In genomic region chrX:70433848-70434351, GRCh38 we compare ENCODE assay signal across 9 cellular contexts. TPM values are rescaled to one million over a fixed set of nuclear protein-coding genes. Genes with fewer than 3 reads are reported as not detected.
DNase-seq lines count a peak whose midpoint lies in the region; ATAC-seq, FAIRE-seq and TF ChIP-seq lines count a peak whose summit lies in the region.
"Had no signal": no experiment of that assay in that cellular context is flagged by ENCODE, and none has a peak within 500 bp of the region (broad histone marks: within the 10 kb centered on the region; RNA-seq: fewer than 3 reads in every experiment).

No MANE protein-coding gene starts in this region.

- no peaks in the 10 kb centered on the region for H3K9me2 ChIP-seq in Karpas-422 (replicated peaks; ENCODE audit: insufficient read depth, low read length)

- intact Hi-C loops in activated naive CD4-positive, alpha-beta T cell treated with anti-CD3 and anti-CD28 coated beads for 36 hours (cut with micrococcal nuclease): loop anchor here (1.0 to 2.0 kb wide), 5 partner anchors 20 to 401 kb away; partner anchors contain the start of genes IGBP1 and KIF4A
- intact Hi-C loops in Right ventricle myocardium inferior (cut with DNase I) (no loop called here), pancreas (cut with DNase I) (no loop called here)

- 0 to 21% methylated on average over 37 of the region's 37 CpGs for WGBS in pancreas, 2 donors
- 2 to 26% methylated on average over 7 to 22 of the region's 37 CpGs for WGBS in upper lobe of left lung, 2 donors

- DNase-seq in DND-41 (peak; percentile 42), Karpas-422 (peak; percentile 87), SK-MEL-5 (ENCODE audit: low read depth, low spot score) (peak; percentile 53), Right ventricle myocardium inferior (ENCODE audit: missing footprints) (peak; percentile 78), pancreas (peak; percentile 69 to 89 (median 78)), upper lobe of left lung (peak; percentile 72 to 90)
- DNase-seq in activated naive CD4-positive, alpha-beta T cell treated with anti-CD3 and anti-CD28 coated beads for 36 hours: peak; percentile 80

- H3K36me3 Mint-ChIP-seq in activated naive CD4-positive, alpha-beta T cell treated with anti-CD3 and anti-CD28 coated beads for 36 hours (ENCODE audit: low read depth): no peaks in the 10 kb centered on the region

- H3K79me2 ChIP-seq in DND-41 (ENCODE audit: insufficient read depth, low read length) (no peaks in the 10 kb centered on the region), Karpas-422 (ENCODE audit: low read length) (no peaks in the 10 kb centered on the region)

- peak overlapping the region; percentile 50 for H3K27ac Mint-ChIP-seq in activated naive CD4-positive, alpha-beta T cell treated with anti-CD3 and anti-CD28 coated beads for 36 hours

- H3K9me3 Mint-ChIP-seq in activated naive CD4-positive, alpha-beta T cell treated with anti-CD3 and anti-CD28 coated beads for 36 hours: no peaks in the 10 kb centered on the region

- no peaks in the 10 kb centered on the region for H4K20me1 ChIP-seq in DND-41 (ENCODE audit: insufficient read depth, low read length)
- H4K20me1 ChIP-seq in Karpas-422 (ENCODE audit: insufficient read depth, low read depth, low read length): no peaks in the 10 kb centered on the region

- peaks cover 5% of the 10 kb centered on the region; the same call in 1 of the 2 replicates for H3K4me1 ChIP-seq in DND-41 (ENCODE audit: insufficient read depth, low read length)
- peaks cover 20% of the 10 kb centered on the region for H3K4me1 ChIP-seq in Karpas-422 (ENCODE audit: low read length)
- no peaks in the 10 kb centered on the region for H3K4me1 ChIP-seq in pancreas
- H3K4me1 ChIP-seq in upper lobe of left lung: peaks cover 0 to 3% (median 0%) of the 10 kb centered on the region in 4 donors

- peak; percentile 65 for TF ChIP-seq CTCF in DND-41 (IDR thresholded peaks at IDR 0.05; ENCODE audit: borderline replicate concordance, extremely low read depth, low read length, poor library complexity, severe bottlenecking)
- TF ChIP-seq CTCF in pancreas (IDR thresholded peaks at IDR 0.05): peak; percentile 51 to 63 (median 56)
- peak; percentile 43 to 83 (median 73) for TF ChIP-seq CTCF in upper lobe of left lung (IDR thresholded peaks at IDR 0.05)

- no peak for TF ChIP-seq POLR2A in upper lobe of left lung (IDR thresholded peaks at IDR 0.05)

- peak overlapping the region; percentile 84 for H3K4me3 Mint-ChIP-seq in activated naive CD4-positive, alpha-beta T cell treated with anti-CD3 and anti-CD28 coated beads for 36 hours

- peak overlapping the region in 1 of 2 experiments; percentile 42; a peak in 2 of 4 replicates for H3K4me3 ChIP-seq in DND-41 (ENCODE audit: low read depth in 1 of 2, low read length in 2 of 2)
- peak overlapping the region; percentile 66 for H3K4me3 ChIP-seq in Karpas-422 (ENCODE audit: low read length)
- peak overlapping the region; percentile 30 to 54 (median 39) for H3K4me3 ChIP-seq in pancreas
- H3K4me3 ChIP-seq in upper lobe of left lung: peak overlapping the region; percentile 34 to 70 (median 62)

- ATAC-seq in DND-41 (ENCODE audit: insufficient read depth, low read depth) (peak; percentile 75), GM21619 (IDR thresholded peaks at IDR 0.05; ENCODE audit: unreplicated experiment) (peak; percentile 60), Right ventricle myocardium inferior (peak; percentile 76), pancreas (peak; percentile 84 to 94 (median 90)), upper lobe of left lung (ENCODE audit: low FRiP score in 2 of 2) (peak; percentile 88 to 93)

- H3K9me3 ChIP-seq in DND-41 (ENCODE audit: insufficient read depth, low read length, severe bottlenecking): no peaks in the 10 kb centered on the region
- H3K9me3 ChIP-seq in Karpas-422 (ENCODE audit: low read length): no peaks in the 10 kb centered on the region
- no peaks in the 10 kb centered on the region for H3K9me3 ChIP-seq in pancreas
- no peaks in the 10 kb centered on the region for H3K9me3 ChIP-seq in upper lobe of left lung

- CTCF ChIA-PET in activated naive CD4-positive, alpha-beta T cell treated with anti-CD3 and anti-CD28 coated beads for 36 hours (lab: Charles Lee): interaction anchor here (1.0 to 1.6 kb wide), 4 partner anchors 9 to 144 kb away, joined by 3 to 4 read pairs (median 3); partner anchors contain the start of genes KIF4A and PDZD11

- H3K27me3 Mint-ChIP-seq in activated naive CD4-positive, alpha-beta T cell treated with anti-CD3 and anti-CD28 coated beads for 36 hours (ENCODE audit: low read depth): peaks cover 11% of the 10 kb centered on the region

- in situ Hi-C loops in SK-MEL-5 (cut with HindIII; ENCODE audit: low pct_unique_long_range_greater_than_20kb, low sequenced_read_pairs): no loop called here

- H3K27me3 ChIP-seq in DND-41 (ENCODE audit: insufficient read depth, low read length, poor library complexity) (peaks cover 7% of the 10 kb centered on the region), Karpas-422 (ENCODE audit: low read length) (no peaks in the 10 kb centered on the region), pancreas (peaks cover 0 to 5% (median 0%) of the 10 kb centered on the region in 4 donors), upper lobe of left lung (peaks cover 0 to 9% (median 0%) of the 10 kb centered on the region in 4 donors)

- H3K36me3 ChIP-seq in DND-41 (ENCODE audit: insufficient read depth, low read length) (no peaks in the 10 kb centered on the region), Karpas-422 (ENCODE audit: insufficient read depth, low read length) (no peaks in the 10 kb centered on the region), pancreas (no peaks in the 10 kb centered on the region), upper lobe of left lung (no peaks in the 10 kb centered on the region)

- no peak for TF ChIP-seq EP300 in upper lobe of left lung (IDR thresholded peaks at IDR 0.05)

- H3K9ac ChIP-seq in DND-41 (ENCODE audit: low read depth, low read length) (no peak overlapping the region), Karpas-422 (ENCODE audit: low read length) (peak overlapping the region; percentile 81)

- peaks cover 7% of the 10 kb centered on the region for H3K4me1 Mint-ChIP-seq in activated naive CD4-positive, alpha-beta T cell treated with anti-CD3 and anti-CD28 coated beads for 36 hours (ENCODE audit: low read depth)

- no peak overlapping the region for H3K27ac ChIP-seq in DND-41 (ENCODE audit: low read length)
- H3K27ac ChIP-seq in Karpas-422 (ENCODE audit: low read length): 0 out of 2 replicates have a peak overlapping the region, but pooled peaks have one; percentile 43
- peak overlapping the region; percentile 19 to 73 (median 49) for H3K27ac ChIP-seq in pancreas
- peak overlapping the region; percentile 53 to 78 (median 64) for H3K27ac ChIP-seq in upper lobe of left lung

- peak overlapping the region; percentile 56 for H3K4me2 ChIP-seq in DND-41 (ENCODE audit: insufficient read depth, low read length)
- H3K4me2 ChIP-seq in Karpas-422 (ENCODE audit: low read depth, low read length, poor library complexity, severe bottlenecking): peak overlapping the region; percentile 70

- peak overlapping the region; percentile 52; the same call in 1 of the 2 replicates for H2AFZ ChIP-seq in DND-41 (ENCODE audit: low read depth, low read length)
- H2AFZ ChIP-seq in Karpas-422 (ENCODE audit: low read length): peak overlapping the region; percentile 65; the same call in 1 of the 2 replicates

- no peak for FAIRE-seq in pancreas (lab: Jason Lieb, UNC)

RNA-seq across cellular contexts. Expression of gene DLG3, which starts 10.7 kb away (rescaled TPM):
- 14.5 and 24.6 TPM in 2 replicates for total RNA-seq in Karpas-422 (2014; rRNA removed; shearing (Covaris generic); ENCODE audit: low replicate concordance)
- total RNA-seq in SK-MEL-5 (2014; rRNA removed; shearing (Covaris generic)): 0.64 and 2.5 TPM in 2 replicates
- 0.96 and 5.2 TPM in 2 replicates for polyA plus RNA-seq in SK-MEL-5 (2015; cell fraction: cytosol; rRNA removed)
- 1.6 and 4.4 TPM in 2 replicates for polyA plus RNA-seq in SK-MEL-5 (2015; cell fraction: nucleus; rRNA removed)
- total RNA-seq in activated naive CD4-positive, alpha-beta T cell treated with anti-CD3 and anti-CD28 coated beads for 36 hours: 10 to 100 TPM; 11.0 to 12.9 TPM
- total RNA-seq in Right ventricle myocardium inferior (9.5 TPM), pancreas (10 to 100 TPM; 35.3 to 55.7 (median 47.1) TPM), upper lobe of left lung (10 to 100 TPM; 11.2 to 29.9 (median 16.6) TPM)
- polyA plus RNA-seq in pancreas: 10 to 100 TPM; 18.7 to 19.0 TPM

RNA-seq across cellular contexts. Expression of gene GDPD2, which starts 10.8 kb away (rescaled TPM):
- not detected in 2 replicates for total RNA-seq in Karpas-422 (2014; rRNA removed; shearing (Covaris generic); ENCODE audit: low replicate concordance)
- not detected in 2 replicates for total RNA-seq in SK-MEL-5 (2014; rRNA removed; shearing (Covaris generic))
- polyA plus RNA-seq in SK-MEL-5 (2015; cell fraction: cytosol; rRNA removed): not detected in 2 replicates
- polyA plus RNA-seq in SK-MEL-5 (2015; cell fraction: nucleus; rRNA removed): 1.2 TPM in 1 of 2 replicates, not detected in the other
- total RNA-seq in activated naive CD4-positive, alpha-beta T cell treated with anti-CD3 and anti-CD28 coated beads for 36 hours: not detected
- total RNA-seq in Right ventricle myocardium inferior (not detected), pancreas (not detected), upper lobe of left lung (not detected)
- not detected for polyA plus RNA-seq in pancreas
- total RNA-seq: subcutaneous adipose tissue had no signal
